Comparison of ENCODE assay signal across 7 cellular contexts in genomic region chr3:172138792-172139507, GRCh38.
DNase-seq lines count a peak whose midpoint lies in the region; ATAC-seq and TF ChIP-seq lines count a peak whose summit lies in the region.

No MANE protein-coding gene starts in this region.

- peak overlapping the region; percentile 54 to 89 for H3K18ac ChIP-seq in mesenchymal stem cell (ENCODE audit: low read depth in 1 of 2, low read length in 2 of 2)

- no peak overlapping the region for H2AFZ ChIP-seq in mesenchymal stem cell (ENCODE audit: low read depth, low read length)

- peak; percentile 25 for ATAC-seq in GM18858 (IDR thresholded peaks at IDR 0.05; ENCODE audit: unreplicated experiment)
- peak; percentile 46 for ATAC-seq in HG02642 (IDR thresholded peaks at IDR 0.05; ENCODE audit: poor library complexity, unreplicated experiment)

- H3K23ac ChIP-seq in mesenchymal stem cell (ENCODE audit: low read length in 2 of 2): no peak overlapping the region

- no peak overlapping the region for H2BK12ac ChIP-seq in mesenchymal stem cell (ENCODE audit: low read length in 2 of 2)

- TF ChIP-seq EP300 in transverse colon (IDR thresholded peaks at IDR 0.05; ENCODE audit: low read depth): no peak

- peak overlapping the region; percentile 73 for H2BK120ac ChIP-seq in mesenchymal stem cell (ENCODE audit: low read depth, low read length)

- peak overlapping the region; percentile 64 for H3K9ac ChIP-seq in mesenchymal stem cell (ENCODE audit: low read length)

- no peak overlapping the region for H3K4me3 ChIP-seq in coronary artery
- H3K4me3 ChIP-seq in mesenchymal stem cell (ENCODE audit: insufficient read depth in 1 of 2, low read depth in 1 of 2, low read length in 2 of 2): peak overlapping the region in 1 of 2 experiments; percentile 15
- no peak overlapping the region for H3K4me3 ChIP-seq in transverse colon

- peak overlapping the region; percentile 61 for H2BK5ac ChIP-seq in mesenchymal stem cell (ENCODE audit: low read depth, low read length, poor library complexity, severe bottlenecking)

- H3K4ac ChIP-seq in mesenchymal stem cell (ENCODE audit: low read depth in 1 of 2, low read length in 2 of 2): peak overlapping the region in 1 of 2 experiments; percentile 51

- H2BK15ac ChIP-seq in mesenchymal stem cell (ENCODE audit: low read depth, poor library complexity, severe bottlenecking): no peak overlapping the region

- peak overlapping the region; percentile 72 for H4K8ac ChIP-seq in mesenchymal stem cell (ENCODE audit: low read length)

- no peak overlapping the region for H3K14ac ChIP-seq in mesenchymal stem cell (ENCODE audit: low read length in 2 of 2)

- H3K27ac ChIP-seq in coronary artery (peak overlapping the region; percentile 47 to 75), mesenchymal stem cell (ENCODE audit: low read length, poor library complexity, severe bottlenecking) (peak overlapping the region; percentile 82), transverse colon (peak overlapping the region; percentile 72 to 77 (median 76))

- 18% methylated on average over 4 of the region's 6 CpGs for WGBS in mesenchymal stem cell
- 48 to 53% methylated on average over 6 of the region's 6 CpGs for WGBS in transverse colon (ENCODE audit: low coverage in 1 of 2), 2 donors

- peak overlapping the region; percentile 76 for H2AK5ac ChIP-seq in mesenchymal stem cell (ENCODE audit: low read length, severe bottlenecking)

- intact Hi-C loops in transverse colon (cut with DNase I; ENCODE audit: low total_unique reads): no loop called here

- no peak for TF ChIP-seq POLR2A in transverse colon (IDR thresholded peaks at IDR 0.05)

- H3K9me3 ChIP-seq in mesenchymal stem cell (ENCODE audit: control insufficient read depth, low read length): no peaks in the 10 kb centered on the region
- no peaks in the 10 kb centered on the region for H3K9me3 ChIP-seq in transverse colon

- in situ Hi-C loops in transverse colon (cut with MboI; ENCODE audit: low pct_ligation_motif_present in 1 of 4, low pct_unique_long_range_greater_than_20kb in 1 of 4, low sequenced_read_pairs in 3 of 4): no loop called here

- H3K36me3 ChIP-seq in mesenchymal stem cell (ENCODE audit: control insufficient read depth in 1 of 2, insufficient read depth in 2 of 2, low read depth in 1 of 2, low read length in 2 of 2): peaks cover 5 to 23% of the 10 kb centered on the region in 2 experiments
- H3K36me3 ChIP-seq in transverse colon: no peaks in the 10 kb centered on the region

- H3K4me1 ChIP-seq in mesenchymal stem cell (ENCODE audit: control insufficient read depth, insufficient read depth, low read depth, low read length) (peaks cover 9% of the 10 kb centered on the region), transverse colon (peaks cover 61 to 87% (median 72%) of the 10 kb centered on the region in 4 donors)

- H3K4me2 ChIP-seq in mesenchymal stem cell (ENCODE audit: low read length, poor library complexity, severe bottlenecking): no peak overlapping the region

- peaks cover 4% of the 10 kb centered on the region for H3K79me1 ChIP-seq in mesenchymal stem cell (replicated peaks; ENCODE audit: low read length, poor library complexity, severe bottlenecking)

- H3K27me3 ChIP-seq in mesenchymal stem cell (ENCODE audit: control insufficient read depth in 1 of 2, insufficient read depth in 1 of 2, low read length in 2 of 2): no peaks in the 10 kb centered on the region
- H3K27me3 ChIP-seq in transverse colon: no peaks in the 10 kb centered on the region

- H4K91ac ChIP-seq in mesenchymal stem cell (ENCODE audit: low read length): peak overlapping the region; percentile 80

- DNase-seq in RPMI7951 (ENCODE audit: low read depth) (peak; percentile 76), coronary artery (ENCODE audit: low spot score) (no peak), mesenchymal stem cell (peak; percentile 92), transverse colon (peak; percentile 66), GM19240 (ENCODE audit: insufficient read length, low spot score) (no peak)

- TF ChIP-seq CTCF in coronary artery (IDR thresholded peaks at IDR 0.05) (no peak), transverse colon (IDR thresholded peaks at IDR 0.05) (no peak)

Comparison
In these comparisons a context has a peak if more than half of its experiments do, and no peak if none do; other contexts are left out.
1. DNase-seq: peak in RPMI7951 (single experiment), mesenchymal stem cell (single experiment) and transverse colon (single experiment); none in coronary artery (single experiment) and GM19240 (single experiment).
2. Peak in every context shown above with its lines, with median percentiles within 50 percentile points of each other: H3K27ac ChIP-seq.